Comparison of ENCODE assay signal across 16 cellular contexts in the genomic region with DNA sequence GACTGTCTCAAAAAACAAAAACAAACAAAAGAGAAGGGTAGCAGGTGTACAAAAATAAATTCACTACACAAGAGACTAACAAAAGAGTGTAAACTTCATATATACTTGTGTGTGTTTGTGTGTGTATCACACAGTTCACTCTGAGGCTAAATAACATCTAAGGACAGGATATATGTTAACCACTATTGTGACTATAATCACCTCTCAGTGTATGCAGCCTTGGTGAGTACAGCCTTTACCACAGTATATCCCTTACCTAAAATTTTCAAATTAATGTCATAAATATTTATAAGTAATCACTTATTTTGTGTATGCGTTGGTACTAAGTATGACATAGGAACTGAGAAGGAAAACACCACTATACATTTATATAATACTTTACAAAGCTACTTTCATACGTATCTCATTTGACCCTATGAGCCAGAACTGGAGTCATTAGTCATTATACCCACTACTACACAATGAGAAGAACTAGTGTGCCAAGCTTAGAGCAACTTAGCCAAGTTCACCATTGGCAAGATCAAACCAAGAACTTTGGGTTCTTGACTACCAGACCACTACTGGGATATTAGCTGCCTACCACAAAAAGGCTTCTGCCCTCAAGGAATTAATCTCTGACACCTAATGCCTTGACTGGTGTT.
DNase-seq lines count a peak whose midpoint lies in the region; ATAC-seq, FAIRE-seq and TF ChIP-seq lines count a peak whose summit lies in the region.
"Had no signal": no experiment of that assay in that cellular context is flagged by ENCODE, and none has a peak within 500 bp of the region (broad histone marks: within the 10 kb centered on the region; RNA-seq: fewer than 3 reads in every experiment).

No MANE protein-coding gene starts in this region.

- intact Hi-C loops in HepG2 (cut with micrococcal nuclease; ENCODE audit: unreplicated experiment), result loop anchor here (2.0 kb wide), 1 partner anchor 48 kb away; no protein-coding TSS in a partner anchor
- intact Hi-C loops in right lobe of liver (cut with DNase I), result no loop called here

- no peaks in the 10 kb centered on the region for H3K27me3 Mint-ChIP-seq in activated naive CD8-positive, alpha-beta T cell treated with anti-CD3 and anti-CD28 coated beads for 36 hours
- H3K27me3 Mint-ChIP-seq in mesothelial cell of epicardium (ENCODE audit: low read depth), result no peaks in the 10 kb centered on the region
- H3K27me3 Mint-ChIP-seq in effector memory CD8-positive, alpha-beta T cell, result no peaks in the 10 kb centered on the region
- H3K27me3 Mint-ChIP-seq: activated CD4-positive, alpha-beta memory T cell treated with anti-CD3 and anti-CD28 coated beads for 36 hours; stimulated activated memory B cell treated with anti-CD40 and anti-IgM and Interleukin-4, amounts not matched to agents 10 μg/mL and 1 μg/mL and 100 μg/mL, for 72 hours had no signal

- H3K4me3 Mint-ChIP-seq in activated naive CD8-positive, alpha-beta T cell treated with anti-CD3 and anti-CD28 coated beads for 36 hours, result no peak overlapping the region
- H3K4me3 Mint-ChIP-seq in mesothelial cell of epicardium, result no peak overlapping the region
- H3K4me3 Mint-ChIP-seq in effector memory CD8-positive, alpha-beta T cell, result no peak overlapping the region
- H3K4me3 Mint-ChIP-seq: activated CD4-positive, alpha-beta memory T cell treated with anti-CD3 and anti-CD28 coated beads for 36 hours; stimulated activated memory B cell treated with anti-CD40 and anti-IgM and Interleukin-4, amounts not matched to agents 10 μg/mL and 1 μg/mL and 100 μg/mL, for 72 hours had no signal

- in situ Hi-C loops in HepG2 (cut with HindIII; ENCODE audit: extremely low pct_ligation_motif_present, low pct_unique_long_range_greater_than_20kb), result loop anchor here (5.0 kb wide), 1 partner anchor 50 kb away; no protein-coding TSS in a partner anchor

- H3K36me3 ChIP-seq in HepG2 (replicated peaks in 1 of 2; ENCODE audit: control insufficient read depth in 1 of 2, insufficient read depth in 2 of 2, low read length in 2 of 2), result no peaks in the 10 kb centered on the region
- no peaks in the 10 kb centered on the region for H3K36me3 ChIP-seq in right lobe of liver
- H3K36me3 ChIP-seq: heart left ventricle, vagina had no signal

- no peak overlapping the region for H3K4me2 ChIP-seq in HepG2 (ENCODE audit: low read depth, low read length)

- H3K4me3 ChIP-seq in HepG2 (replicated peaks in 1 of 3; ENCODE audit: insufficient read depth in 1 of 3, low read depth in 2 of 3, low read length in 3 of 3) (no peak overlapping the region), right lobe of liver (no peak overlapping the region)
- H3K4me3 ChIP-seq: heart left ventricle, mucosa of descending colon, vagina had no signal

- H4K20me1 ChIP-seq in HepG2 (ENCODE audit: insufficient read depth, low read length), result no peaks in the 10 kb centered on the region

- no peak for TF ChIP-seq CTCF in HepG2 (CRISPR knock-in tag; IDR thresholded peaks at IDR 0.05)
- no peak for TF ChIP-seq CTCF in right lobe of liver (IDR thresholded peaks at IDR 0.05)
- no peak for TF ChIP-seq CTCF in mesothelial cell of epicardium (IDR thresholded peaks at IDR 0.05; ENCODE audit: unreplicated experiment)

- 98% methylated on average over 2 of the region's 2 CpGs for WGBS in HepG2 (ENCODE audit: low lambda C conversion rate)
- 83% methylated on average over 2 of the region's 2 CpGs for WGBS in right lobe of liver (ENCODE audit: insufficient coverage, low coverage, low lambda C conversion rate, missing lambda C conversion rate)

- H3K79me2 ChIP-seq in HepG2 (ENCODE audit: insufficient read depth, low read length), result no peaks in the 10 kb centered on the region

- no peak for TF ChIP-seq EP300 in HepG2 (IDR thresholded peaks at IDR 0.05; ENCODE audit: low read depth in 2 of 2, low read length in 2 of 2)
- no peak for TF ChIP-seq EP300 in HepG2 (CRISPR knock-in tag; IDR thresholded peaks at IDR 0.05; ENCODE audit: borderline replicate concordance)

- no peaks in the 10 kb centered on the region for H3K9me3 Mint-ChIP-seq in activated naive CD8-positive, alpha-beta T cell treated with anti-CD3 and anti-CD28 coated beads for 36 hours
- no peaks in the 10 kb centered on the region for H3K9me3 Mint-ChIP-seq in mesothelial cell of epicardium
- no peaks in the 10 kb centered on the region for H3K9me3 Mint-ChIP-seq in effector memory CD8-positive, alpha-beta T cell
- H3K9me3 Mint-ChIP-seq: activated CD4-positive, alpha-beta memory T cell treated with anti-CD3 and anti-CD28 coated beads for 36 hours; activated T-helper 2 cell treated with anti-CD3 and anti-CD28 coated beads, Interferon-gamma antibody, Interleukin-2, Interleukin-4, amounts not matched to agents 10 μg/mL and 5 μg/mL and 100 μg/mL, durations not matched to agents 14 hours and 24 hours and 36 hours; stimulated activated memory B cell treated with anti-CD40 and anti-IgM and Interleukin-4, amounts not matched to agents 10 μg/mL and 1 μg/mL and 100 μg/mL, for 72 hours had no signal

- peaks cover 30% of the 10 kb centered on the region for H3K4me1 Mint-ChIP-seq in activated naive CD8-positive, alpha-beta T cell treated with anti-CD3 and anti-CD28 coated beads for 36 hours
- peaks cover 18% of the 10 kb centered on the region for H3K4me1 Mint-ChIP-seq in mesothelial cell of epicardium
- H3K4me1 Mint-ChIP-seq in effector memory CD8-positive, alpha-beta T cell (ENCODE audit: low read depth in 2 of 2), result peaks cover 3 to 16% of the 10 kb centered on the region in 2 donors

- no peak for TF ChIP-seq POLR2A in HepG2 (IDR thresholded peaks at IDR 0.05; ENCODE audit: insufficient read depth in 1 of 2, low read depth in 2 of 2, low read length in 2 of 2)
- TF ChIP-seq POLR2A in right lobe of liver (IDR thresholded peaks at IDR 0.05), result no peak

- FAIRE-seq in HepG2 (lab: Jason Lieb, UNC), result no peak

- no peak for DNase-seq in HepG2 (ENCODE audit: low spot score)
- DNase-seq in right lobe of liver, result no peak
- no peak for DNase-seq in activated naive CD8-positive, alpha-beta T cell treated with anti-CD3 and anti-CD28 coated beads for 36 hours
- no peak for DNase-seq in mesothelial cell of epicardium (ENCODE audit: low spot score in 2 of 2, unreplicated experiment in 2 of 2)
- no peak for DNase-seq in effector memory CD8-positive, alpha-beta T cell
- no peak for DNase-seq in HCEC 1CT
- DNase-seq: activated CD4-positive, alpha-beta memory T cell treated with anti-CD3 and anti-CD28 coated beads for 36 hours; DMS 273 treated with DMSO at 0.1 percent for 48 hours; heart left ventricle; mucosa of descending colon; SIG-M5 had no signal

- POLR2A ChIA-PET in HepG2 (lab: Yijun Ruan, JAX), result no interaction called here

- H3K27ac ChIP-seq in HepG2 (ENCODE audit: extremely low read length, insufficient read depth, low read length) (no peak overlapping the region), right lobe of liver (no peak overlapping the region)
- H3K27ac ChIP-seq: vagina had no signal

- TF ChIP-seq RAD21 in HepG2 (CRISPR knock-in tag; IDR thresholded peaks at IDR 0.05), result no peak

- H3K27me3 ChIP-seq in HepG2 (ENCODE audit: control insufficient read depth in 1 of 2, insufficient read depth in 2 of 2, low read length in 2 of 2) (no peaks in the 10 kb centered on the region), right lobe of liver (no peaks in the 10 kb centered on the region)
- H3K27me3 ChIP-seq: heart left ventricle, vagina had no signal

- H2AFZ ChIP-seq in HepG2 (ENCODE audit: low read length), result no peak overlapping the region

- H3K4me1 ChIP-seq in HepG2 (ENCODE audit: insufficient read depth, low read length) (peaks cover 7% of the 10 kb centered on the region), right lobe of liver (peaks cover 0 to 7% (median 2%) of the 10 kb centered on the region in 4 donors)

- CTCF ChIA-PET in HepG2 (lab: Yijun Ruan, JAX; ENCODE audit: low intra/inter-chr PET ratio, low total read pairs), result interaction anchor here (1.6 kb wide), 1 partner anchor 50 kb away, joined by 16 read pairs; no protein-coding TSS in a partner anchor

- H3K27ac Mint-ChIP-seq in activated naive CD8-positive, alpha-beta T cell treated with anti-CD3 and anti-CD28 coated beads for 36 hours, result peak overlapping the region; percentile 65
- H3K27ac Mint-ChIP-seq in mesothelial cell of epicardium, result peak overlapping the region; percentile 36
- peak overlapping the region in 1 of 2 donors; percentile 60 for H3K27ac Mint-ChIP-seq in effector memory CD8-positive, alpha-beta T cell
- H3K27ac Mint-ChIP-seq: activated CD4-positive, alpha-beta memory T cell treated with anti-CD3 and anti-CD28 coated beads for 36 hours; activated T-helper 2 cell treated with anti-CD3 and anti-CD28 coated beads, Interferon-gamma antibody, Interleukin-2, Interleukin-4, amounts not matched to agents 10 μg/mL and 5 μg/mL and 100 μg/mL, durations not matched to agents 14 hours and 24 hours and 36 hours; stimulated activated memory B cell treated with anti-CD40 and anti-IgM and Interleukin-4, amounts not matched to agents 10 μg/mL and 1 μg/mL and 100 μg/mL, for 72 hours had no signal

- no TSS peak for BruUV-seq in HepG2 (replicated peaks; lab: Mats Ljungman, UMichigan)

- no peaks in the 10 kb centered on the region for H3K9me3 ChIP-seq in HepG2 (ENCODE audit: low read length)
- no peaks in the 10 kb centered on the region for H3K9me3 ChIP-seq in right lobe of liver
- H3K9me3 ChIP-seq: heart left ventricle, mucosa of descending colon, vagina had no signal

- H3K36me3 Mint-ChIP-seq in activated naive CD8-positive, alpha-beta T cell treated with anti-CD3 and anti-CD28 coated beads for 36 hours, result peaks cover 2% of the 10 kb centered on the region
- peaks cover 16% of the 10 kb centered on the region for H3K36me3 Mint-ChIP-seq in mesothelial cell of epicardium
- H3K36me3 Mint-ChIP-seq in effector memory CD8-positive, alpha-beta T cell (ENCODE audit: insufficient read depth), result peaks cover 4% of the 10 kb centered on the region
- H3K36me3 Mint-ChIP-seq: activated CD4-positive, alpha-beta memory T cell treated with anti-CD3 and anti-CD28 coated beads for 36 hours had no signal

- H3K9ac ChIP-seq in HepG2 (ENCODE audit: insufficient read depth, low read depth, low read length), result no peak overlapping the region

- ATAC-seq in HepG2 (no peak), right lobe of liver (no peak), HG03460 (IDR thresholded peaks at IDR 0.05; ENCODE audit: unreplicated experiment) (no peak), HG02981 (IDR thresholded peaks at IDR 0.05; ENCODE audit: unreplicated experiment) (no peak)
- ATAC-seq in effector memory CD8-positive, alpha-beta T cell (replicated peaks), result no peak
- ATAC-seq: heart left ventricle; stimulated activated memory B cell treated with anti-CD40 and anti-IgM and Interleukin-4, amounts not matched to agents 10 μg/mL and 1 μg/mL and 100 μg/mL, for 72 hours had no signal

TF ChIP-seq in HepG2, 621 proteins besides CTCF, POLR2A, EP300 and RAD21:
- no peak for TF ChIP-seq ZNF496 (CRISPR knock-in tag; IDR thresholded peaks at IDR 0.05; ENCODE audit: insufficient replicate concordance)
- TF ChIP-seq ZNF335 (CRISPR knock-in tag; IDR thresholded peaks at IDR 0.05), result 0 out of 2 replicates have a peak, but pooled peaks have one; percentile 5
TF ChIP-seq in HepG2: peak in this region for 1.
